9 cellular contexts compared by ENCODE assay signal in the genomic region with DNA sequence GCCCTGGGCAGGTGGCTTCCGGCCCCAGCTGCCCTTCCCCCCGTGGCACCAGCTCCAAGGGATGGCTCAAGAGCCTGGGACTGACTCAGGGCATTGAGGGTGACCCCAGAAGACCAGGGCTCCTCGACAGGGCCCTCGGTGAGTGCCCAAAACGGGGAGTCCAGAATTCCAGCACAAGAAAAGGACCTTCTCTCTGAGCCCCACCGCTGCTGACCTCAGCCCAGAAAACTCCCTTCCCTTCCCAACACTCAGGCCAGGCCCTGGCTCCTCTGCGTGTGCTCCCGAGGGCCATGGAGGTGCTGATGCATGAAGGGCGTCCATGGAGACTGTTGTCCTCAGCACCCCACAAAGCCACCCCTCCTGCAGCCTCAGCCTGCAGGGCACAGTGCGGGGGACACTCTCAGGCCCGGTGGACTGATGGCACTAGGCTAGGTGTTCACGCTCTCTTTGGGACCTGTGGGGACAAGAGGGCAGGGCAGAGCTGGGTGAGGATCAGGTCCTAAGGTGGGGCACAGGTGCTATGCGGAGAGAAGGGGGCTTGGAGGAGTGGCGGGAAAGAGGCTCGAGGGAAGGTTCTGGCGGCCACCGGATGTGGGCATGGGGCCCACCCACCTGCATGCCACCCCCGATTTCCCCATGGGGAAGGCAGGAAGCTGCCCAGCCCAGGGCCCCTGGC. TPM values are rescaled to one million over a fixed set of nuclear protein-coding genes. Genes with fewer than 3 reads are reported as not detected.
A peak's percentile ranks its signal among the peaks of the same experiment; 100 is the strongest.
DNase-seq lines count a peak whose midpoint lies in the region; ATAC-seq and TF ChIP-seq lines count a peak whose summit lies in the region.
"Had no signal": no experiment of that assay in that cellular context is flagged by ENCODE, and none has a peak within 500 bp of the region (broad histone marks: within the 10 kb centered on the region; RNA-seq: fewer than 3 reads in every experiment).

No MANE protein-coding gene starts in this region.

- DNase-seq in Right ventricle myocardium inferior (ENCODE audit: missing footprints), result peak; percentile 68
- no peak for DNase-seq in Right ventricle myocardium superior
- DNase-seq in activated T-cell treated with anti-CD3 and anti-CD28 coated beads, Interleukin-2, amount 50 U/mL, for 24 hours, result peak; percentile 88
- DNase-seq in transverse colon, result no peak
- DNase-seq in progenitor cell of endocrine pancreas (ENCODE audit: low spot score, unreplicated experiment), result no peak
- no peak for DNase-seq in SW480 (ENCODE audit: low spot score)
- no peak for DNase-seq in lower leg skin (ENCODE audit: low spot score in 2 of 2)
- DNase-seq: NCI-H1105 treated with DMSO at 0.1 percent for 48 hours had no signal

- in situ Hi-C loops in transverse colon (cut with MboI; ENCODE audit: low pct_ligation_motif_present in 1 of 4, low pct_unique_long_range_greater_than_20kb in 1 of 4, low sequenced_read_pairs in 3 of 4), result no loop called here

- H3K27me3 ChIP-seq in muscle layer of duodenum (ENCODE audit: low read depth, low read length) (no peaks in the 10 kb centered on the region), transverse colon (no peaks in the 10 kb centered on the region)

- H3K27ac Mint-ChIP-seq in activated T-cell treated with anti-CD3 and anti-CD28 coated beads, Interleukin-2, amount 50 U/mL, for 24 hours, result peak overlapping the region; percentile 100
- no peak overlapping the region for H3K27ac Mint-ChIP-seq in progenitor cell of endocrine pancreas

- TF ChIP-seq CTCF in transverse colon (IDR thresholded peaks at IDR 0.05), result no peak
- no peak for TF ChIP-seq CTCF in progenitor cell of endocrine pancreas (IDR thresholded peaks at IDR 0.05; ENCODE audit: unreplicated experiment)
- TF ChIP-seq CTCF in lower leg skin (IDR thresholded peaks at IDR 0.05), result no peak

- peaks cover 74% of the 10 kb centered on the region for H3K36me3 Mint-ChIP-seq in activated T-cell treated with anti-CD3 and anti-CD28 coated beads, Interleukin-2, amount 50 U/mL, for 24 hours (ENCODE audit: low read depth)
- no peaks in the 10 kb centered on the region for H3K36me3 Mint-ChIP-seq in progenitor cell of endocrine pancreas (ENCODE audit: insufficient read depth)

- H3K4me3 Mint-ChIP-seq in activated T-cell treated with anti-CD3 and anti-CD28 coated beads, Interleukin-2, amount 50 U/mL, for 24 hours, result peak overlapping the region; percentile 99
- H3K4me3 Mint-ChIP-seq in progenitor cell of endocrine pancreas (ENCODE audit: low read depth), result no peak overlapping the region

- H3K36me3 ChIP-seq in muscle layer of duodenum (ENCODE audit: control insufficient read depth in 1 of 2, insufficient read depth in 2 of 2, low read length in 2 of 2) (no peaks in the 10 kb centered on the region), transverse colon (no peaks in the 10 kb centered on the region)

- H3K4me1 ChIP-seq in muscle layer of duodenum (ENCODE audit: control insufficient read depth in 1 of 2, insufficient read depth in 2 of 2, low read length in 2 of 2) (peaks cover 15 to 21% of the 10 kb centered on the region in 2 donors), transverse colon (peaks cover 16 to 33% (median 23%) of the 10 kb centered on the region in 4 donors)

- H3K9me3 ChIP-seq in muscle layer of duodenum (ENCODE audit: control insufficient read depth in 1 of 2, low read length in 2 of 2) (no peaks in the 10 kb centered on the region), transverse colon (no peaks in the 10 kb centered on the region)

- H3K9me3 Mint-ChIP-seq in activated T-cell treated with anti-CD3 and anti-CD28 coated beads, Interleukin-2, amount 50 U/mL, for 24 hours, result no peaks in the 10 kb centered on the region
- H3K9me3 Mint-ChIP-seq in progenitor cell of endocrine pancreas (ENCODE audit: low read depth), result no peaks in the 10 kb centered on the region

- TF ChIP-seq EP300 in transverse colon (IDR thresholded peaks at IDR 0.05; ENCODE audit: low read depth), result no peak

- TF ChIP-seq POLR2A in transverse colon (IDR thresholded peaks at IDR 0.05) (no peak), lower leg skin (IDR thresholded peaks at IDR 0.05) (no peak)

- peaks cover 59% of the 10 kb centered on the region for H3K4me1 Mint-ChIP-seq in activated T-cell treated with anti-CD3 and anti-CD28 coated beads, Interleukin-2, amount 50 U/mL, for 24 hours (ENCODE audit: low read depth)
- peaks cover 4% of the 10 kb centered on the region for H3K4me1 Mint-ChIP-seq in progenitor cell of endocrine pancreas (ENCODE audit: low read depth)

- H3K27me3 Mint-ChIP-seq in activated T-cell treated with anti-CD3 and anti-CD28 coated beads, Interleukin-2, amount 50 U/mL, for 24 hours, result peaks cover 4% of the 10 kb centered on the region
- H3K27me3 Mint-ChIP-seq in progenitor cell of endocrine pancreas, result peaks cover 32% of the 10 kb centered on the region

- 52 to 60% methylated on average over 1 to 18 of the region's 18 CpGs for WGBS in transverse colon (ENCODE audit: low coverage in 1 of 2), 2 donors
- WGBS in lower leg skin, 2 donors, result 67 to 78% methylated on average over 17 of the region's 18 CpGs

- intact Hi-C loops in Right ventricle myocardium inferior (cut with DNase I) (no loop called here), Right ventricle myocardium superior (cut with DNase I) (no loop called here), transverse colon (cut with DNase I; ENCODE audit: low total_unique reads) (no loop called here), lower leg skin (cut with DNase I; ENCODE audit: low total_unique reads) (no loop called here)

- H3K4me3 ChIP-seq in muscle layer of duodenum (ENCODE audit: low read depth in 1 of 2, low read length in 2 of 2) (peak overlapping the region; percentile 47 to 65), transverse colon (peak overlapping the region in 2 of 4 donors; percentile 42 to 46), lower leg skin (ENCODE audit: low read depth, poor library complexity, severe bottlenecking) (no peak overlapping the region)

- H3K27ac ChIP-seq in muscle layer of duodenum (ENCODE audit: low read length) (no peak overlapping the region), transverse colon (peak overlapping the region; percentile 88 to 96 (median 89))

- ATAC-seq in Right ventricle myocardium inferior (no peak), Right ventricle myocardium superior (ENCODE audit: poor library complexity) (no peak)

RNA-seq across cellular contexts. Expression of a gene that starts 4.3 kb away (rescaled TPM):
- total RNA-seq in Right ventricle myocardium inferior (12.1 TPM), Right ventricle myocardium superior (13.6 TPM), transverse colon (10 to 100 TPM in 2 of 4 donors, 1 to 10 TPM in 2; 4.4 to 21.7 (median 9.4) TPM), progenitor cell of endocrine pancreas (101 and 105 TPM in 2 replicates), lower leg skin (10 to 100 TPM in 1 of 4 donors, 1 to 10 TPM in 3; 8.2 to 18.3 (median 8.8) TPM)

RNA-seq across cellular contexts. Expression of a gene that starts 19.1 kb away (rescaled TPM):
- total RNA-seq in Right ventricle myocardium inferior (58.2 TPM), Right ventricle myocardium superior (59.2 TPM), transverse colon (10 to 100 TPM; 12.0 to 66.3 (median 40.0) TPM), progenitor cell of endocrine pancreas (89.6 and 95.7 TPM in 2 replicates), lower leg skin (10 to 100 TPM; 49.5 to 89.7 (median 57.5) TPM)

RNA-seq across cellular contexts. Expression of a gene that starts 52.1 kb away (rescaled TPM):
- total RNA-seq in Right ventricle myocardium inferior, result 0.08 TPM
- total RNA-seq in Right ventricle myocardium superior, result 0.05 TPM
- total RNA-seq in transverse colon, result not detected
- not detected in 2 replicates for total RNA-seq in progenitor cell of endocrine pancreas
- total RNA-seq in lower leg skin, result under 1 TPM in 1 of 4 donors, not detected in 3; 0.10 TPM

Comparison
In these comparisons a context has a peak if more than half of its experiments do, and no peak if none do; other contexts are left out.
1. DNase-seq: peak in Right ventricle myocardium inferior (single experiment) and activated T-cell treated with anti-CD3 and anti-CD28 coated beads, Interleukin-2, amount 50 U/mL, for 24 hours (single experiment); none in Right ventricle myocardium superior (single experiment), transverse colon (single experiment), progenitor cell of endocrine pancreas (single experiment), SW480 (single experiment) and lower leg skin (0 of 2).